Comparison of ENCODE assay signal across 8 cellular contexts in genomic region chr14:25049559-25050493, GRCh38. TPM values are rescaled to one million over a fixed set of nuclear protein-coding genes. Genes with fewer than 3 reads are reported as not detected.
A peak's percentile ranks its signal among the peaks of the same experiment; 100 is the strongest.
DNase-seq lines count a peak whose midpoint lies in the region; ATAC-seq, FAIRE-seq and TF ChIP-seq lines count a peak whose summit lies in the region.

TSS of gene STXBP6 (minus strand) at chr14:25050147. CDS start at chr14:24974818, 75,329 bp downstream.

- TF ChIP-seq CTCF in HFF-Myc (IDR thresholded peaks at IDR 0.05; ENCODE audit: low read depth, low read length, missing control alignments), result no peak
- no peak for TF ChIP-seq CTCF in GM12878 (IDR thresholded peaks at IDR 0.05 in 2 of 3, conservative IDR thresholded peaks at IDR 0.05 in 1 of 3; ENCODE audit: control insufficient read depth in 2 of 3, extremely low read depth in 1 of 3, insufficient read depth in 1 of 3, low read depth in 3 of 3, low read length in 3 of 3)
- peak in 1 of 4 experiments; percentile 25 for TF ChIP-seq CTCF in prostate gland (IDR thresholded peaks at IDR 0.05)

- no peaks in the 10 kb centered on the region for H3K4me1 ChIP-seq in GM12878 (ENCODE audit: control insufficient read depth, insufficient read depth, low read length)
- H3K4me1 ChIP-seq in prostate gland (replicated peaks), result peaks cover 21% of the 10 kb centered on the region

- SMC1A ChIA-PET in GM12878 (lab: Charles Lee; ENCODE audit: uncharacterized antibody, unreplicated experiment), result interaction anchor here (1.3 to 1.7 kb wide), 3 partner anchors 10 to 82 kb away, joined by 4 to 5 read pairs (median 5); no protein-coding TSS in a partner anchor

- H4K20me1 ChIP-seq in GM12878 (ENCODE audit: control insufficient read depth, insufficient read depth), result no peaks in the 10 kb centered on the region

- POLR2A ChIA-PET in GM12878 (lab: Charles Lee), result interaction anchor here (0.5 kb wide), 1 partner anchor 46 kb away, joined by 4 read pairs; no protein-coding TSS in a partner anchor

- peaks cover 0 to 12% of the 10 kb centered on the region in 2 experiments; a peak in 1 of 4 replicates for H3K27me3 ChIP-seq in GM12878 (replicated peaks in 1 of 2; ENCODE audit: control insufficient read depth in 2 of 2, insufficient read depth in 2 of 2, low read length in 1 of 2)
- no peaks in the 10 kb centered on the region for H3K27me3 ChIP-seq in prostate gland (replicated peaks; ENCODE audit: insufficient read depth)

- peak within 1 kb of the TSS; percentile 47; the same call in 1 of the 2 replicates for H3K4me2 ChIP-seq in GM12878 (ENCODE audit: control insufficient read depth, insufficient read depth)

- H3K79me2 ChIP-seq in GM12878 (ENCODE audit: control insufficient read depth, insufficient read depth, low read length), result no peaks in the 10 kb centered on the region

- no peak for FAIRE-seq in GM12878 (lab: Jason Lieb, UNC)

- H3K4me3 ChIP-seq in HFF-Myc (replicated peaks; ENCODE audit: low read depth, low read length) (peak within 1 kb of the TSS; percentile 71), GM12878 (peak within 1 kb of the TSS; percentile 38), prostate gland (peak within 1 kb of the TSS; percentile 68 to 83)

- RAD21 ChIA-PET in GM12878 (lab: Charles Lee; ENCODE audit: unreplicated experiment), result interaction anchor here (1.1 to 1.4 kb wide), 2 partner anchors 19 to 241 kb away, joined by 3 read pairs; no protein-coding TSS in a partner anchor

- no peak for TF ChIP-seq POLR2A in GM12878 (IDR thresholded peaks at IDR 0.05; ENCODE audit: low read depth, low read length)
- TF ChIP-seq POLR2A in prostate gland (IDR thresholded peaks at IDR 0.05), result peak; percentile 45

- no peaks in the 10 kb centered on the region for H3K36me3 ChIP-seq in GM12878 (ENCODE audit: control insufficient read depth in 2 of 2, insufficient read depth in 2 of 2, low read length in 1 of 2)
- H3K36me3 ChIP-seq in prostate gland, result no peaks in the 10 kb centered on the region

- TF ChIP-seq RAD21 in GM12878 (IDR thresholded peaks at IDR 0.05; ENCODE audit: insufficient read depth, low read depth, low read length), result no peak

- H3K9me3 ChIP-seq in GM12878 (replicated peaks; ENCODE audit: control insufficient read depth, insufficient read depth, low read length) (no peaks in the 10 kb centered on the region), prostate gland (no peaks in the 10 kb centered on the region)

- 8% methylated on average over 74 of the region's 96 CpGs for WGBS in GM12878 (ENCODE audit: insufficient coverage, insufficient replicate concordance, low lambda C conversion rate, missing lambda C conversion rate)
- WGBS in prostate gland, result under 1% methylated on average over 57 of the region's 96 CpGs

- CTCF ChIA-PET in GM12878 (lab: Yijun Ruan, JAX), result interaction anchor here (0.7 to 1.6 kb wide), 5 partner anchors 9 to 244 kb away, joined by 3 to 6 read pairs (median 4); no protein-coding TSS in a partner anchor

- no peak for TF ChIP-seq EP300 in GM12878 (IDR thresholded peaks at IDR 0.05; ENCODE audit: borderline replicate concordance in 1 of 2, control insufficient read depth in 1 of 2, low read depth in 2 of 2, low read length in 2 of 2)

- DNase-seq in EL, result peak; percentile 81
- DNase-seq in HFF-Myc (ENCODE audit: extremely low read depth, low read depth), result no peak
- peak; percentile 62 for DNase-seq in NCI-H460 (ENCODE audit: extremely low read depth, low read depth)
- DNase-seq in GM12878 (ENCODE audit: low read depth, low spot score), result no peak
- peak in 48 of 51 donors; percentile 35 to 91 (median 74) for DNase-seq in hypothalamus (lab: John Stamatoyannopoulos, UW)
- DNase-seq in prostate gland (ENCODE audit: low spot score), result peak; percentile 77
- no peak for DNase-seq in NAMALWA (ENCODE audit: low spot score)

- intact Hi-C loops in GM12878 (cut with micrococcal nuclease; ENCODE audit: unreplicated experiment) (no loop called here), prostate gland (cut with DNase I) (loop anchor here (5.0 kb wide), 3 partner anchors 82 to 143 kb away; no protein-coding TSS in a partner anchor)

- H3K27ac ChIP-seq in GM12878 (ENCODE audit: control insufficient read depth, insufficient read depth), result no peak within 1 kb of the TSS
- H3K27ac ChIP-seq in prostate gland, result peak within 1 kb of the TSS; percentile 60 to 74

- in situ Hi-C loops in GM12878 (cut with MboI), result no loop called here

- ATAC-seq in GM12878 (peak; percentile 85), GM21717 (IDR thresholded peaks at IDR 0.05; ENCODE audit: unreplicated experiment) (no peak)

- BruUV-seq in GM12878 (replicated peaks; lab: Mats Ljungman, UMichigan), result no TSS peak

- H2AFZ ChIP-seq in GM12878 (ENCODE audit: control insufficient read depth, low read depth, low read length), result peak within 1 kb of the TSS; percentile 13; the same call in 1 of the 2 replicates

- H3K9ac ChIP-seq in GM12878 (ENCODE audit: control insufficient read depth, insufficient read depth, low read length), result no peak within 1 kb of the TSS

TF ChIP-seq in GM12878, 131 proteins besides CTCF, POLR2A, EP300 and RAD21 (continues in another document):
- no peak for TF ChIP-seq SREBF1 (IDR thresholded peaks at IDR 0.05; ENCODE audit: low read length)
- no peak for TF ChIP-seq BCL3 (IDR thresholded peaks at IDR 0.05; ENCODE audit: borderline replicate concordance, insufficient read depth, low read depth, low read length, poor library complexity, severe bottlenecking)
- 0 out of 2 replicates have a peak, but pooled peaks have one; percentile 50 for TF ChIP-seq ZNF24 (IDR thresholded peaks at IDR 0.05)
- TF ChIP-seq ATF3 (IDR thresholded peaks at IDR 0.05; ENCODE audit: borderline replicate concordance, extremely low read depth, low read depth, low read length), result no peak
- 0 out of 2 replicates have a peak, but pooled peaks have one; percentile 51 for TF ChIP-seq NFXL1 (IDR thresholded peaks at IDR 0.05; ENCODE audit: borderline replicate concordance)
- TF ChIP-seq TBL1XR1 (IDR thresholded peaks at IDR 0.05; ENCODE audit: low read depth, low read length), result no peak
- TF ChIP-seq CBFB (IDR thresholded peaks at IDR 0.05; ENCODE audit: low read depth), result no peak
- peak; percentile 56 to 92; a peak in 3 of 4 replicates for TF ChIP-seq BHLHE40 (IDR thresholded peaks at IDR 0.05; ENCODE audit: borderline replicate concordance in 1 of 2, low read depth in 2 of 2, low read length in 1 of 2)
- TF ChIP-seq ETV6 (conservative IDR thresholded peaks at IDR 0.05 in 1 of 2, IDR thresholded peaks at IDR 0.05 in 1 of 2; ENCODE audit: borderline replicate concordance in 1 of 2, low read depth in 1 of 2), result no peak

RNA-seq across cellular contexts. Expression of gene STXBP6, which starts in this region (rescaled TPM):
- total RNA-seq in NCI-H460 (2014; rRNA removed; shearing (Covaris generic)), result 36.9 and 38.4 TPM in 2 replicates
- 16.7 and 19.5 TPM in 2 replicates for polyA plus RNA-seq in NCI-H460 (2014; cell fraction: nucleus; rRNA removed)
- 12.3 and 12.7 TPM in 2 replicates for total RNA-seq in GM12878 (2013; cell fraction: nucleolus; rRNA removed)
- total RNA-seq in GM12878 (2014; rRNA removed), result 1.9 and 2.0 TPM in 2 replicates
- 1.6 and 1.8 TPM in 2 replicates for total RNA-seq in GM12878 (2014; rRNA removed; fragmentation: Illumina TruSeq; extraction: Trizol)
- 1.5 and 1.7 TPM in 2 replicates for total RNA-seq in GM12878 (2021)
- polyA plus RNA-seq in GM12878 (2011; ENCODE audit: low read depth), result 1.5 TPM
- 47.3 and 58.0 TPM in 2 replicates for polyA plus RNA-seq in GM12878 (2011; rRNA removed)
- 22.5 and 28.7 TPM in 2 replicates for polyA plus RNA-seq in GM12878 (2011; cell fraction: cytosol; rRNA removed)
- polyA plus RNA-seq in GM12878 (2011; cell fraction: nucleus; rRNA removed), result 18.2 and 19.0 TPM in 2 replicates
- polyA plus RNA-seq in GM12878 (2012), result 2.4 and 4.4 TPM in 2 replicates
- polyA plus RNA-seq in GM12878 (2014; fragmentation: Illumina TruSeq; extraction: Trizol), result 0.71 and 2.0 TPM in 2 replicates
- 1 to 10 TPM; 1.2 to 1.8 TPM for polyA plus RNA-seq in GM12878 (2014; fragmentation: Nextera tagmentation; extraction: Ambion mirVana)
- 1.8 TPM in 2 replicates for polyA plus RNA-seq in GM12878 (2014; rRNA removed)
- polyA plus RNA-seq in GM12878 (2016; fragmentation: Nextera tagmentation; extraction: Ambion mirVana), result 1 to 10 TPM; 1.9 to 2.8 TPM
- 21.7 and 26.0 TPM in 2 replicates for polyA minus RNA-seq in GM12878 (2011; rRNA and poly(A)+ RNA removed)
- 5.1 and 6.0 TPM in 2 replicates for polyA minus RNA-seq in GM12878 (2011; cell fraction: cytosol; rRNA and poly(A)+ RNA removed)
- 17.7 and 24.8 TPM in 2 replicates for polyA minus RNA-seq in GM12878 (2011; cell fraction: nucleus; rRNA and poly(A)+ RNA removed)
- 10 to 100 TPM; 12.4 to 32.3 TPM for total RNA-seq in prostate gland

Comparison
In these comparisons a context has a peak if more than half of its experiments do, and no peak if none do; other contexts are left out.
1. DNase-seq: peak in EL (single experiment), NCI-H460 (single experiment), hypothalamus (48 of 51) and prostate gland (single experiment); none in HFF-Myc (single experiment), GM12878 (single experiment) and NAMALWA (single experiment).
2. Peak in every context shown above with its lines, with median percentiles within 50 percentile points of each other: H3K4me3 ChIP-seq.